ENCODE assay signal across 8 cellular contexts in the genomic region with DNA sequence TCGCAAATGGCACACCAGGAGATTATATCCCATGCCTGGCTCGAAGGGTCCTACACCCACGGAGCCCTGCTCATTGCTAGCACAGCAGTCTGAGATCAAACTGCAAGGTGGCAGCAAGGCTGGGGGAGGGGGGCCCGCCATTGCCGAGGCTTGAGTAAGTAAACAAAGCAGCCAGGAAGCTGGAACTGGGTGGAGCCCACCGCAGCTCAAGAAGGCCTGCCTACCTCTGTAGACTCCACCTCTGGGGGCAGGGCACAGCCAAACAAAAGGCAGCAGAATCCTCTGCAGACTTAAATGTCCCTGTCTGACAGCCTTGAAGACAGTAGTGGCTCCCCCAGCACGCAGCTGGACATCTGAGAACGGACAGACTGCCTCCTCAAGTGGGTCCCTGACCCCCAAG. TPM values are rescaled to one million over a fixed set of nuclear protein-coding genes. Genes with fewer than 3 reads are reported as not detected.
DNase-seq lines count a peak whose midpoint lies in the region; ATAC-seq, FAIRE-seq and TF ChIP-seq lines count a peak whose summit lies in the region.
"Not testable (repeated sequence)": the region's sequence is repeated elsewhere in the genome, so short reads cannot be mapped to it uniquely, and the experiment has no call there.

No MANE protein-coding gene starts in this region.

- not testable (repeated sequence) for BruUV-seq in OCI-LY7 (replicated peaks; lab: Mats Ljungman, UMichigan); HepG2 (replicated peaks; lab: Mats Ljungman, UMichigan)

- CTCF ChIA-PET in CD4-positive, alpha-beta memory T cell (lab: Charles Lee; ENCODE audit: partially characterized antibody): interaction anchor here (1.2 kb wide), 1 partner anchor 260 kb away, joined by 4 read pairs; no protein-coding TSS in a partner anchor
- CTCF ChIA-PET in OCI-LY7 (lab: Charles Lee; ENCODE audit: unreplicated experiment); activated CD8-positive, alpha-beta T cell treated with anti-CD3 and anti-CD28 coated beads for 36 hours (lab: Charles Lee); activated naive CD4-positive, alpha-beta T cell treated with anti-CD3 and anti-CD28 coated beads, Interleukin-2, amount 10 ng/mL, durations not matched to agents 7 days and 5 days (lab: Charles Lee); HepG2 (lab: Yijun Ruan, JAX; ENCODE audit: low intra/inter-chr PET ratio, low total read pairs): not testable (repeated sequence)

- not testable (repeated sequence) for ATAC-seq in activated CD8-positive, alpha-beta T cell treated with anti-CD3 and anti-CD28 coated beads for 36 hours; HepG2

- H3K4me3 ChIP-seq in CD4-positive, alpha-beta memory T cell (ENCODE audit: low read length in 2 of 2); OCI-LY7 (ENCODE audit: low read depth, low read length, poor library complexity, severe bottlenecking); HepG2 (replicated peaks in 1 of 3; ENCODE audit: insufficient read depth in 1 of 3, low read depth in 2 of 3, low read length in 3 of 3): not testable (repeated sequence)
- H3K4me3 ChIP-seq in DOHH2 (ENCODE audit: low read length): 0 out of 2 replicates have a peak overlapping the region, but pooled peaks have one; percentile 10

- H3F3A ChIP-seq in DOHH2 (ENCODE audit: control insufficient read depth, insufficient read depth): not testable (repeated sequence)

- in situ Hi-C loops in HepG2 (cut with HindIII; ENCODE audit: extremely low pct_ligation_motif_present, low pct_unique_long_range_greater_than_20kb): not testable (repeated sequence)

- peak overlapping the region in 6 of 8 donors; percentile 24 to 46 (median 42) for H3K4me3 Mint-ChIP-seq in CD4-positive, alpha-beta memory T cell
- H3K4me3 Mint-ChIP-seq in activated CD4-positive, alpha-beta T cell treated with anti-CD3 and anti-CD28 coated beads, Interleukin-2, amount 10 ng/mL, durations not matched to agents 24 days and 14 days; activated CD8-positive, alpha-beta T cell treated with anti-CD3 and anti-CD28 coated beads for 36 hours; activated T-helper 2 cell treated with anti-CD3 and anti-CD28 coated beads, Interferon-gamma antibody, Interleukin-2, Interleukin-4, amounts not matched to agents 10 μg/mL and 5 μg/mL and 100 μg/mL, durations not matched to agents 14 hours and 24 hours and 36 hours (ENCODE audit: low read depth); activated naive CD4-positive, alpha-beta T cell treated with anti-CD3 and anti-CD28 coated beads, Interleukin-2, amount 10 ng/mL, durations not matched to agents 7 days and 5 days: not testable (repeated sequence)

- peaks cover 0 to 35% (median 27%) of the 10 kb centered on the region in 8 donors for H3K9me3 Mint-ChIP-seq in CD4-positive, alpha-beta memory T cell
- H3K9me3 Mint-ChIP-seq in activated CD4-positive, alpha-beta T cell treated with anti-CD3 and anti-CD28 coated beads, Interleukin-2, amount 10 ng/mL, durations not matched to agents 24 days and 14 days; activated CD8-positive, alpha-beta T cell treated with anti-CD3 and anti-CD28 coated beads for 36 hours: not testable (repeated sequence)
- H3K9me3 Mint-ChIP-seq in activated T-helper 2 cell treated with anti-CD3 and anti-CD28 coated beads, Interferon-gamma antibody, Interleukin-2, Interleukin-4, amounts not matched to agents 10 μg/mL and 5 μg/mL and 100 μg/mL, durations not matched to agents 14 hours and 24 hours and 36 hours: peaks cover 21% of the 10 kb centered on the region
- peaks cover 21% of the 10 kb centered on the region for H3K9me3 Mint-ChIP-seq in activated naive CD4-positive, alpha-beta T cell treated with anti-CD3 and anti-CD28 coated beads, Interleukin-2, amount 10 ng/mL, durations not matched to agents 7 days and 5 days

- H3K36me3 Mint-ChIP-seq in CD4-positive, alpha-beta memory T cell: peaks cover 3 to 16% of the 10 kb centered on the region in 2 donors
- not testable (repeated sequence) for H3K36me3 Mint-ChIP-seq in activated CD4-positive, alpha-beta T cell treated with anti-CD3 and anti-CD28 coated beads, Interleukin-2, amount 10 ng/mL, durations not matched to agents 24 days and 14 days (ENCODE audit: low read depth); activated CD8-positive, alpha-beta T cell treated with anti-CD3 and anti-CD28 coated beads for 36 hours (ENCODE audit: low read depth); activated T-helper 2 cell treated with anti-CD3 and anti-CD28 coated beads, Interferon-gamma antibody, Interleukin-2, Interleukin-4, amounts not matched to agents 10 μg/mL and 5 μg/mL and 100 μg/mL, durations not matched to agents 14 hours and 24 hours and 36 hours (ENCODE audit: low read depth); activated naive CD4-positive, alpha-beta T cell treated with anti-CD3 and anti-CD28 coated beads, Interleukin-2, amount 10 ng/mL, durations not matched to agents 7 days and 5 days

- not testable (repeated sequence) for FAIRE-seq in HepG2 (lab: Jason Lieb, UNC)

- H3K79me2 ChIP-seq in DOHH2 (ENCODE audit: control insufficient read depth, low read length); OCI-LY7 (ENCODE audit: insufficient read depth, low read depth, low read length); HepG2 (ENCODE audit: insufficient read depth, low read length): not testable (repeated sequence)

- DNase-seq in CD4-positive, alpha-beta memory T cell: peak; percentile 22 to 53 (median 44)
- DNase-seq in OCI-LY7 (ENCODE audit: low spot score): peak; percentile 30
- DNase-seq in activated CD4-positive, alpha-beta T cell treated with anti-CD3 and anti-CD28 coated beads, Interleukin-2, amount 10 ng/mL, durations not matched to agents 24 days and 14 days: peak; percentile 81
- peak; percentile 30 for DNase-seq in activated CD8-positive, alpha-beta T cell treated with anti-CD3 and anti-CD28 coated beads for 36 hours
- DNase-seq in activated T-helper 2 cell treated with anti-CD3 and anti-CD28 coated beads, Interferon-gamma antibody, Interleukin-2, Interleukin-4, amounts not matched to agents 10 μg/mL and 5 μg/mL and 100 μg/mL, durations not matched to agents 14 hours and 24 hours and 36 hours (ENCODE audit: low spot score): peak; percentile 36
- DNase-seq in activated naive CD4-positive, alpha-beta T cell treated with anti-CD3 and anti-CD28 coated beads, Interleukin-2, amount 10 ng/mL, durations not matched to agents 7 days and 5 days: peak; percentile 68
- not testable (repeated sequence) for DNase-seq in HepG2 (ENCODE audit: low spot score)

- H3K9ac ChIP-seq in HepG2 (ENCODE audit: insufficient read depth, low read depth, low read length): not testable (repeated sequence)

- intact Hi-C loops in CD4-positive, alpha-beta memory T cell (cut with micrococcal nuclease); OCI-LY7 (cut with micrococcal nuclease; ENCODE audit: unreplicated experiment); activated CD4-positive, alpha-beta T cell treated with anti-CD3 and anti-CD28 coated beads, Interleukin-2, amount 10 ng/mL, durations not matched to agents 24 days and 14 days (cut with micrococcal nuclease); activated CD8-positive, alpha-beta T cell treated with anti-CD3 and anti-CD28 coated beads for 36 hours (cut with micrococcal nuclease); activated T-helper 2 cell treated with anti-CD3 and anti-CD28 coated beads, Interferon-gamma antibody, Interleukin-2, Interleukin-4, amounts not matched to agents 10 μg/mL and 5 μg/mL and 100 μg/mL, durations not matched to agents 14 hours and 24 hours and 36 hours (cut with micrococcal nuclease); HepG2 (cut with micrococcal nuclease; ENCODE audit: unreplicated experiment): not testable (repeated sequence)

- H3K4me1 Mint-ChIP-seq in CD4-positive, alpha-beta memory T cell: peaks cover 9 to 52% (median 31%) of the 10 kb centered on the region in 4 donors
- H3K4me1 Mint-ChIP-seq in activated CD4-positive, alpha-beta T cell treated with anti-CD3 and anti-CD28 coated beads, Interleukin-2, amount 10 ng/mL, durations not matched to agents 24 days and 14 days; activated CD8-positive, alpha-beta T cell treated with anti-CD3 and anti-CD28 coated beads for 36 hours (ENCODE audit: low read depth); activated T-helper 2 cell treated with anti-CD3 and anti-CD28 coated beads, Interferon-gamma antibody, Interleukin-2, Interleukin-4, amounts not matched to agents 10 μg/mL and 5 μg/mL and 100 μg/mL, durations not matched to agents 14 hours and 24 hours and 36 hours (ENCODE audit: low read depth): not testable (repeated sequence)
- H3K4me1 Mint-ChIP-seq in activated naive CD4-positive, alpha-beta T cell treated with anti-CD3 and anti-CD28 coated beads, Interleukin-2, amount 10 ng/mL, durations not matched to agents 7 days and 5 days: peaks cover 33% of the 10 kb centered on the region

- WGBS in HepG2 (ENCODE audit: low lambda C conversion rate): 56% methylated on average over 3 of the region's 8 CpGs

- not testable (repeated sequence) for H3K9me2 ChIP-seq in DOHH2 (replicated peaks; ENCODE audit: control insufficient read depth, low read length); OCI-LY7 (ENCODE audit: insufficient read depth, low read length)

- peak overlapping the region in 1 of 7 donors; percentile 41 for H3K27ac Mint-ChIP-seq in CD4-positive, alpha-beta memory T cell
- not testable (repeated sequence) for H3K27ac Mint-ChIP-seq in activated CD4-positive, alpha-beta T cell treated with anti-CD3 and anti-CD28 coated beads, Interleukin-2, amount 10 ng/mL, durations not matched to agents 24 days and 14 days; activated CD8-positive, alpha-beta T cell treated with anti-CD3 and anti-CD28 coated beads for 36 hours; activated T-helper 2 cell treated with anti-CD3 and anti-CD28 coated beads, Interferon-gamma antibody, Interleukin-2, Interleukin-4, amounts not matched to agents 10 μg/mL and 5 μg/mL and 100 μg/mL, durations not matched to agents 14 hours and 24 hours and 36 hours
- peak overlapping the region; percentile 79 for H3K27ac Mint-ChIP-seq in activated naive CD4-positive, alpha-beta T cell treated with anti-CD3 and anti-CD28 coated beads, Interleukin-2, amount 10 ng/mL, durations not matched to agents 7 days and 5 days

- not testable (repeated sequence) for TF ChIP-seq EP300 in HepG2 (IDR thresholded peaks at IDR 0.05; ENCODE audit: low read depth in 2 of 2, low read length in 2 of 2); HepG2 (CRISPR knock-in tag; IDR thresholded peaks at IDR 0.05; ENCODE audit: borderline replicate concordance)

- H3K9me3 ChIP-seq in CD4-positive, alpha-beta memory T cell (ENCODE audit: control insufficient read depth in 1 of 2, low read length in 2 of 2); DOHH2 (ENCODE audit: control insufficient read depth, insufficient read depth, low read length); OCI-LY7 (ENCODE audit: low read length); HepG2 (ENCODE audit: low read length): not testable (repeated sequence)

- not testable (repeated sequence) for TF ChIP-seq POLR2A in HepG2 (IDR thresholded peaks at IDR 0.05; ENCODE audit: insufficient read depth in 1 of 2, low read depth in 2 of 2, low read length in 2 of 2)

- peaks cover 55% of the 10 kb centered on the region for H3K4me1 ChIP-seq in CD4-positive, alpha-beta memory T cell (ENCODE audit: insufficient read depth, low read length)
- peaks cover 35% of the 10 kb centered on the region for H3K4me1 ChIP-seq in DOHH2 (ENCODE audit: control insufficient read depth, low read length)
- H3K4me1 ChIP-seq in OCI-LY7 (ENCODE audit: insufficient read depth, low read length, poor library complexity, severe bottlenecking); HepG2 (ENCODE audit: insufficient read depth, low read length): not testable (repeated sequence)

- peak overlapping the region; percentile 58; the same call in 1 of the 2 replicates for H2AFZ ChIP-seq in OCI-LY7 (ENCODE audit: low read length)
- not testable (repeated sequence) for H2AFZ ChIP-seq in HepG2 (ENCODE audit: low read length)

- TF ChIP-seq RAD21 in HepG2 (CRISPR knock-in tag; IDR thresholded peaks at IDR 0.05): not testable (repeated sequence)

- H3K27me3 ChIP-seq in CD4-positive, alpha-beta memory T cell (ENCODE audit: insufficient read depth, low read length); DOHH2 (ENCODE audit: control insufficient read depth, low read length); HepG2 (ENCODE audit: control insufficient read depth in 1 of 2, insufficient read depth in 2 of 2, low read length in 2 of 2): not testable (repeated sequence)

- not testable (repeated sequence) for TF ChIP-seq CTCF in DOHH2 (IDR thresholded peaks at IDR 0.05; ENCODE audit: low read depth, low read length, poor library complexity, severe bottlenecking); OCI-LY7 (conservative IDR thresholded peaks at IDR 0.05; ENCODE audit: low read length); activated CD8-positive, alpha-beta T cell treated with anti-CD3 and anti-CD28 coated beads for 36 hours (IDR thresholded peaks at IDR 0.05); HepG2 (CRISPR knock-in tag; IDR thresholded peaks at IDR 0.05)

- H3K36me3 ChIP-seq in CD4-positive, alpha-beta memory T cell (ENCODE audit: insufficient read depth, low read length); DOHH2 (ENCODE audit: control insufficient read depth, low read length); OCI-LY7 (ENCODE audit: insufficient read depth, low read length); HepG2 (replicated peaks in 1 of 2; ENCODE audit: control insufficient read depth in 1 of 2, insufficient read depth in 2 of 2, low read length in 2 of 2): not testable (repeated sequence)

- POLR2A ChIA-PET in CD4-positive, alpha-beta memory T cell (lab: Charles Lee; ENCODE audit: partially characterized antibody); activated CD8-positive, alpha-beta T cell treated with anti-CD3 and anti-CD28 coated beads for 36 hours (lab: Charles Lee); HepG2 (lab: Yijun Ruan, JAX): not testable (repeated sequence)
- POLR2A ChIA-PET in OCI-LY7 (lab: Charles Lee): interaction anchor here (0.6 kb wide), 1 partner anchor 275 kb away, joined by 3 read pairs; no protein-coding TSS in a partner anchor

- H3K27me3 Mint-ChIP-seq in CD4-positive, alpha-beta memory T cell; activated CD8-positive, alpha-beta T cell treated with anti-CD3 and anti-CD28 coated beads for 36 hours: not testable (repeated sequence)
- peaks cover 17% of the 10 kb centered on the region for H3K27me3 Mint-ChIP-seq in activated CD4-positive, alpha-beta T cell treated with anti-CD3 and anti-CD28 coated beads, Interleukin-2, amount 10 ng/mL, durations not matched to agents 24 days and 14 days
- peaks cover 13% of the 10 kb centered on the region for H3K27me3 Mint-ChIP-seq in activated T-helper 2 cell treated with anti-CD3 and anti-CD28 coated beads, Interferon-gamma antibody, Interleukin-2, Interleukin-4, amounts not matched to agents 10 μg/mL and 5 μg/mL and 100 μg/mL, durations not matched to agents 14 hours and 24 hours and 36 hours (ENCODE audit: low read depth)
- peaks cover 23% of the 10 kb centered on the region for H3K27me3 Mint-ChIP-seq in activated naive CD4-positive, alpha-beta T cell treated with anti-CD3 and anti-CD28 coated beads, Interleukin-2, amount 10 ng/mL, durations not matched to agents 7 days and 5 days

- H3K4me2 ChIP-seq in DOHH2 (ENCODE audit: low read length): 0 out of 2 replicates have a peak overlapping the region, but pooled peaks have one; percentile 19
- H3K4me2 ChIP-seq in OCI-LY7 (ENCODE audit: low read length): peak overlapping the region; percentile 17; the same call in 1 of the 2 replicates
- peak overlapping the region; percentile 7; the same call in 1 of the 2 replicates for H3K4me2 ChIP-seq in HepG2 (ENCODE audit: low read depth, low read length)

- not testable (repeated sequence) for H4K20me1 ChIP-seq in DOHH2 (ENCODE audit: control insufficient read depth, insufficient read depth, low read depth, low read length); OCI-LY7 (ENCODE audit: insufficient read depth, low read length); HepG2 (ENCODE audit: insufficient read depth, low read length)

- not testable (repeated sequence) for H3K27ac ChIP-seq in CD4-positive, alpha-beta memory T cell (ENCODE audit: low read depth, low read length); DOHH2 (ENCODE audit: low read depth, low read length); OCI-LY7 (ENCODE audit: low read depth, low read length, poor library complexity, severe bottlenecking); HepG2 (ENCODE audit: extremely low read length, insufficient read depth, low read length)

RNA-seq across cellular contexts. Expression of a gene that starts 59.0 kb away (rescaled TPM):
- 10 to 100 TPM; 27.4 to 29.8 TPM for total RNA-seq in CD4-positive, alpha-beta memory T cell
- 10 to 100 TPM; 18.0 to 26.8 TPM for polyA plus RNA-seq in CD4-positive, alpha-beta memory T cell
- total RNA-seq in OCI-LY7 (2014; rRNA removed; shearing (Covaris generic)): 13.3 and 15.4 TPM in 2 replicates
- total RNA-seq in OCI-LY7 (2022): 19.8 and 22.3 TPM in 2 replicates
- total RNA-seq in activated CD4-positive, alpha-beta T cell treated with anti-CD3 and anti-CD28 coated beads, Interleukin-2, amount 10 ng/mL, durations not matched to agents 24 days and 14 days: 20.1 and 20.8 TPM in 2 replicates
- total RNA-seq in activated CD8-positive, alpha-beta T cell treated with anti-CD3 and anti-CD28 coated beads for 36 hours: 10 to 100 TPM; 12.9 to 13.3 TPM
- 22.5 and 23.4 TPM in 2 replicates for total RNA-seq in activated T-helper 2 cell treated with anti-CD3 and anti-CD28 coated beads, Interferon-gamma antibody, Interleukin-2, Interleukin-4, amounts not matched to agents 10 μg/mL and 5 μg/mL and 100 μg/mL, durations not matched to agents 14 hours and 24 hours and 36 hours
- total RNA-seq in HepG2 (2016; rRNA removed; fragmentation: Illumina TruSeq; extraction: Trizol): 40.0 and 54.6 TPM in 2 replicates
- 18.6 and 23.9 TPM in 2 replicates for total RNA-seq in HepG2 (2016; cell fraction: cytosol; rRNA removed; fragmentation: Illumina TruSeq; extraction: Trizol; ENCODE audit: low read depth)
- 38.1 and 54.7 TPM in 2 replicates for total RNA-seq in HepG2 (2016; cell fraction: insoluble cytoplasmic fraction; rRNA removed; fragmentation: Illumina TruSeq; extraction: Trizol)
- total RNA-seq in HepG2 (2016; cell fraction: membrane; rRNA removed; fragmentation: Illumina TruSeq; extraction: Trizol): 41.5 and 47.7 TPM in 2 replicates
- 21.9 and 23.1 TPM in 2 replicates for total RNA-seq in HepG2 (2016; cell fraction: nucleus; rRNA removed; fragmentation: Illumina TruSeq; extraction: Trizol)
- polyA plus RNA-seq in HepG2 (2011; rRNA removed): 25.7 and 31.0 TPM in 2 replicates
- 16.9 and 24.2 TPM in 2 replicates for polyA plus RNA-seq in HepG2 (2011; cell fraction: cytosol; rRNA removed)
- polyA plus RNA-seq in HepG2 (2011; cell fraction: nucleus; rRNA removed): 9.2 and 10.4 TPM in 2 replicates
- 27.9 and 42.1 TPM in 2 replicates for polyA plus RNA-seq in HepG2 (2012)
- 13.0 and 14.4 TPM in 2 replicates for polyA plus RNA-seq in HepG2 (2016; cell fraction: cytosol; fragmentation: Illumina TruSeq; extraction: Trizol; ENCODE audit: low read depth)
- polyA plus RNA-seq in HepG2 (2016; cell fraction: insoluble cytoplasmic fraction; fragmentation: Illumina TruSeq; extraction: Trizol; ENCODE audit: low read depth): 51.6 and 52.3 TPM in 2 replicates
- 30.5 and 32.1 TPM in 2 replicates for polyA plus RNA-seq in HepG2 (2016; cell fraction: membrane; fragmentation: Illumina TruSeq; extraction: Trizol; ENCODE audit: low read depth)
- polyA plus RNA-seq in HepG2 (2016; cell fraction: nucleus; fragmentation: Illumina TruSeq; extraction: Trizol; ENCODE audit: insufficient read depth, low read depth): 28.4 and 29.6 TPM in 2 replicates
- 9.6 and 9.8 TPM in 2 replicates for polyA minus RNA-seq in HepG2 (2011; rRNA and poly(A)+ RNA removed; ENCODE audit: low replicate concordance)
- 19.8 and 26.8 TPM in 2 replicates for polyA minus RNA-seq in HepG2 (2011; cell fraction: cytosol; rRNA and poly(A)+ RNA removed)
- polyA minus RNA-seq in HepG2 (2011; cell fraction: nucleus; rRNA and poly(A)+ RNA removed): 27.6 and 40.0 TPM in 2 replicates
